ENCODE assay signal across 1 cellular context in the genomic region with DNA sequence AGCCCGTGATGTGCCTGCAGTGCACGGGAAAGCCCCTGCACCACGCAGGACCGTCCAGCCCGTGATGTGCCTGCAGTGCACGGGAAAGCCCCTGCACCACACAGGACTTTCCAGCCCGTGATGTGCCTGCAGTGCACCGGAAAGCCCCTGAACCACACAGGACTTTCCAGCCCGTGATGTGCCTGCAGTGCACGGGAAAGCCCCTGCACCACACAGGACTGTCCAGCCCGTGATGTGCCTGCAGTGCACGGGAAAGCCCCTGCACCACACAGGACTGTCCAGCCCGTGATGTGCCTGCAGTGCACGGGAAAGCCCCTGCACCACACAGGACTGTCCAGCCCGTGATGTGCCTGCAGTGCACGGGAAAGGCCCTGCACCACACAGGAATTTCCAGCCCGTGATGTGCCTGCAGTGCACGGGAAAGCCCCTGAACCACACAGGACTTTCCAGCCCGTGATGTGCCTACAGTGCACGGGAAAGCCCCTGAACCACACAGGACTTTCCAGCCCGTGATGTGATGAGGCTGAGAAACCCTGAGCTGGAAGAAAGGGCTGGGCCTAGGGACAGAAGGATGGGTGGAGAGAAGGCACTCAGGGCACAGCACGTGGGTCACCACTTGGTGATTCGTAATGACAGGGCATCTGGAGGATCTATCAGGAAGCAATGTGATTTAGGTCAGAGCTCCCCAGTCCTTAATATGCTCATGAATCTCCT.
TF ChIP-seq lines count a peak whose summit lies in the region.

No MANE protein-coding gene starts in this region.

TF ChIP-seq in HCT116, 20 proteins besides CTCF, POLR2A, EP300 and RAD21:
- TF ChIP-seq SP1 (IDR thresholded peaks at IDR 0.05; ENCODE audit: low read depth) (peak; percentile 16; the same call in 1 of the 2 replicates), FOSL1 (IDR thresholded peaks at IDR 0.05; ENCODE audit: low read depth) (peak; percentile 42; the same call in 1 of the 2 replicates)
- TF ChIP-seq, protein P1, sequence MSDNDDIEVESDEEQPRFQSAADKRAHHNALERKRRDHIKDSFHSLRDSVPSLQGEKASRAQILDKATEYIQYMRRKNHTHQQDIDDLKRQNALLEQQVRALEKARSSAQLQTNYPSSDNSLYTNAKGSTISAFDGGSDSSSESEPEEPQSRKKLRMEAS (IDR thresholded peaks at IDR 0.05) = peak; percentile 65; the same call in 1 of the 2 replicates
